Comparison of ENCODE assay signal across 13 cellular contexts in genomic region chr22:28034145-28034759, GRCh38.
DNase-seq lines count a peak whose midpoint lies in the region; ATAC-seq and TF ChIP-seq lines count a peak whose summit lies in the region.
"Had no signal": no experiment of that assay in that cellular context is flagged by ENCODE, and none has a peak within 500 bp of the region (broad histone marks: within the 10 kb centered on the region; RNA-seq: fewer than 3 reads in every experiment).

No MANE protein-coding gene starts in this region.

- intact Hi-C loops in heart left ventricle (cut with DNase I) (loop anchor here in 1 of 10 donors (5.0 to 10.0 kb wide), 2 partner anchors 408 to 791 kb away; no protein-coding TSS in a partner anchor), left cardiac atrium (cut with DNase I) (no loop called here), prostate gland (cut with DNase I) (no loop called here), vagina (cut with DNase I) (no loop called here)
- intact Hi-C loops in activated CD8-positive, alpha-beta T cell treated with anti-CD3 and anti-CD28 coated beads for 36 hours (cut with micrococcal nuclease) = no loop called here

- TF ChIP-seq POLR2A in heart left ventricle (IDR thresholded peaks at IDR 0.05) = no peak
- TF ChIP-seq POLR2A in prostate gland (IDR thresholded peaks at IDR 0.05) = no peak
- no peak for TF ChIP-seq POLR2A in vagina (IDR thresholded peaks at IDR 0.05)

- DNase-seq in heart left ventricle = peak in 1 of 5 donors; percentile 48
- DNase-seq in left cardiac atrium = no peak
- no peak for DNase-seq in right atrium auricular region (ENCODE audit: low spot score)
- no peak for DNase-seq in prostate gland (ENCODE audit: low spot score)
- DNase-seq in vagina (ENCODE audit: extremely low spot score in 2 of 2) = peak; percentile 81 to 86
- DNase-seq in activated CD8-positive, alpha-beta T cell treated with anti-CD3 and anti-CD28 coated beads for 36 hours = no peak
- no peak for DNase-seq in DMS79 (lab: John Stamatoyannopoulos, UW)
- DNase-seq in ecto neural progenitor cell (ENCODE audit: low spot score) = no peak
- DNase-seq: activated gamma-delta T cell treated with Interleukin-2 at 50 U/mL for 16 hours; effector memory CD4-positive, alpha-beta T cell; KG1; PC-9; WERI-Rb-1 had no signal

- CTCF ChIA-PET in activated CD8-positive, alpha-beta T cell treated with anti-CD3 and anti-CD28 coated beads for 36 hours (lab: Charles Lee) = interaction anchor here (0.6 to 1.3 kb wide), 4 partner anchors 14 to 15 kb away, joined by 3 to 4 read pairs (median 3); no protein-coding TSS in a partner anchor

- H3K9me3 Mint-ChIP-seq in activated CD8-positive, alpha-beta T cell treated with anti-CD3 and anti-CD28 coated beads for 36 hours = no peaks in the 10 kb centered on the region

- H3K4me1 ChIP-seq in heart left ventricle (peaks cover 13 to 48% (median 31%) of the 10 kb centered on the region in 12 donors), right atrium auricular region (peaks cover 0 to 49% of the 10 kb centered on the region in 2 donors), prostate gland (replicated peaks) (no peaks in the 10 kb centered on the region), vagina (peaks cover 36% of the 10 kb centered on the region)

- H3K36me3 ChIP-seq in heart left ventricle = peaks cover 0 to 8% (median 0%) of the 10 kb centered on the region in 9 donors
- H3K36me3 ChIP-seq in right atrium auricular region = no peaks in the 10 kb centered on the region
- no peaks in the 10 kb centered on the region for H3K36me3 ChIP-seq in prostate gland
- H3K36me3 ChIP-seq in vagina = peaks cover 0 to 3% of the 10 kb centered on the region in 2 donors

- no peak overlapping the region for H3K4me3 Mint-ChIP-seq in activated CD8-positive, alpha-beta T cell treated with anti-CD3 and anti-CD28 coated beads for 36 hours

- POLR2A ChIA-PET in activated CD8-positive, alpha-beta T cell treated with anti-CD3 and anti-CD28 coated beads for 36 hours (lab: Charles Lee) = no interaction called here

- peaks cover 5% of the 10 kb centered on the region for H3K27me3 Mint-ChIP-seq in activated CD8-positive, alpha-beta T cell treated with anti-CD3 and anti-CD28 coated beads for 36 hours

- H3K4me3 ChIP-seq in heart left ventricle (no peak overlapping the region), right atrium auricular region (no peak overlapping the region), prostate gland (no peak overlapping the region), vagina (no peak overlapping the region)
- H3K4me3 ChIP-seq: PC-9 had no signal

- peak overlapping the region; percentile 32 to 84 (median 70) for H3K27ac ChIP-seq in heart left ventricle
- H3K27ac ChIP-seq in right atrium auricular region = peak overlapping the region; percentile 74 to 84
- H3K27ac ChIP-seq in prostate gland = peak overlapping the region; percentile 26 to 61
- H3K27ac ChIP-seq in vagina = peak overlapping the region; percentile 27
- H3K27ac ChIP-seq: PC-9, WERI-Rb-1 had no signal

- H3K9me3 ChIP-seq in heart left ventricle (no peaks in the 10 kb centered on the region), right atrium auricular region (no peaks in the 10 kb centered on the region), prostate gland (no peaks in the 10 kb centered on the region), vagina (no peaks in the 10 kb centered on the region)

- H3K4me1 Mint-ChIP-seq in activated CD8-positive, alpha-beta T cell treated with anti-CD3 and anti-CD28 coated beads for 36 hours (ENCODE audit: low read depth) = peaks cover 6% of the 10 kb centered on the region

- ATAC-seq in heart left ventricle (peak in 2 of 4 donors; percentile 3 to 13), left cardiac atrium (no peak)
- no peak for ATAC-seq in activated CD8-positive, alpha-beta T cell treated with anti-CD3 and anti-CD28 coated beads for 36 hours

- TF ChIP-seq CTCF in heart left ventricle (IDR thresholded peaks at IDR 0.05) = no peak
- TF ChIP-seq CTCF in right atrium auricular region (IDR thresholded peaks at IDR 0.05) = no peak
- TF ChIP-seq CTCF in prostate gland (IDR thresholded peaks at IDR 0.05) = no peak
- no peak for TF ChIP-seq CTCF in vagina (IDR thresholded peaks at IDR 0.05)
- no peak for TF ChIP-seq CTCF in activated CD8-positive, alpha-beta T cell treated with anti-CD3 and anti-CD28 coated beads for 36 hours (IDR thresholded peaks at IDR 0.05)

- WGBS in heart left ventricle, 4 donors = 72 to 80% (median 76%) methylated on average over 9 of the region's 9 CpGs
- WGBS in prostate gland = 63% methylated on average over 9 of the region's 9 CpGs

- H3K27me3 ChIP-seq in heart left ventricle (no peaks in the 10 kb centered on the region), right atrium auricular region (no peaks in the 10 kb centered on the region), prostate gland (replicated peaks; ENCODE audit: insufficient read depth) (no peaks in the 10 kb centered on the region), vagina (no peaks in the 10 kb centered on the region)

- H3K27ac Mint-ChIP-seq in activated CD8-positive, alpha-beta T cell treated with anti-CD3 and anti-CD28 coated beads for 36 hours = no peak overlapping the region

- H3K36me3 Mint-ChIP-seq in activated CD8-positive, alpha-beta T cell treated with anti-CD3 and anti-CD28 coated beads for 36 hours (ENCODE audit: low read depth) = no peaks in the 10 kb centered on the region

Comparison
In these comparisons a context has a peak if more than half of its experiments do, and no peak if none do; other contexts are left out.
1. DNase-seq: peak in vagina (2 of 2); none in left cardiac atrium (single experiment), right atrium auricular region (single experiment), prostate gland (single experiment), activated CD8-positive, alpha-beta T cell treated with anti-CD3 and anti-CD28 coated beads for 36 hours (single experiment), DMS79 (single experiment) and ecto neural progenitor cell (single experiment).
2. H3K27ac ChIP-seq: peak in every context shown above with its lines; median percentile 79 in right atrium auricular region; 70 in heart left ventricle; 44 in prostate gland; 27 in vagina.